8 cellular contexts compared by ENCODE assay signal in genomic region chr3:190862209-190863118, GRCh38. TPM values are rescaled to one million over a fixed set of nuclear protein-coding genes. Genes with fewer than 3 reads are reported as not detected.
DNase-seq lines count a peak whose midpoint lies in the region; ATAC-seq and TF ChIP-seq lines count a peak whose summit lies in the region.
"Had no signal": no experiment of that assay in that cellular context is flagged by ENCODE, and none has a peak within 500 bp of the region (broad histone marks: within the 10 kb centered on the region; RNA-seq: fewer than 3 reads in every experiment).

Gene GMNC, minus strand, starts transcription at chr3:190862694. Its CDS starts 79 bp downstream, at chr3:190862615.

- H3K27ac ChIP-seq in esophagus squamous epithelium, result peak within 1 kb of the TSS; percentile 30 to 80 (median 76)
- H3K27ac ChIP-seq: neutrophil had no signal

- H3K9me3 ChIP-seq in esophagus squamous epithelium (no peaks in the 10 kb centered on the region), mucosa of descending colon (no peaks in the 10 kb centered on the region)
- H3K9me3 ChIP-seq: neutrophil had no signal

- peak; percentile 70 for DNase-seq in H4 (ENCODE audit: low spot score)
- DNase-seq in LNCaP clone FGC (ENCODE audit: low read depth), result peak; percentile 75
- peak in 2 of 3 experiments; percentile 2 to 11 for DNase-seq in activated CD8-positive, alpha-beta memory T cell treated with anti-CD3 and anti-CD28 coated beads for 48 hours (ENCODE audit: low read depth in 2 of 3, low spot score in 2 of 3)
- DNase-seq in esophagus squamous epithelium (lab: John Stamatoyannopoulos, UW), result no peak
- DNase-seq in mucosa of descending colon, result peak; percentile 75 to 84 (median 78)
- peak; percentile 28 for DNase-seq in stimulated activated naive CD8-positive, alpha-beta T cell treated with anti-CD3 and anti-CD28 coated beads, Interleukin-15, Interleukin-2, amounts not matched to agents 100 U/mL and 50 U/mL, for 24 hours

- peak; percentile 99 for ATAC-seq in mucosa of descending colon
- peak; percentile 91 for ATAC-seq in stimulated activated naive CD8-positive, alpha-beta T cell treated with anti-CD3 and anti-CD28 coated beads, Interleukin-15, Interleukin-2, amounts not matched to agents 100 U/mL and 50 U/mL, for 24 hours

- peaks cover 0 to 13% (median 0%) of the 10 kb centered on the region in 3 donors for H3K4me1 ChIP-seq in esophagus squamous epithelium
- no peaks in the 10 kb centered on the region for H3K4me1 ChIP-seq in mucosa of descending colon (ENCODE audit: low read depth)

- H3K36me3 ChIP-seq in esophagus squamous epithelium, result no peaks in the 10 kb centered on the region
- no peaks in the 10 kb centered on the region for H3K36me3 ChIP-seq in mucosa of descending colon (ENCODE audit: low read depth)
- H3K36me3 ChIP-seq: neutrophil had no signal

- TF ChIP-seq CTCF in GM12875 (IDR thresholded peaks at IDR 0.05; ENCODE audit: borderline replicate concordance, insufficient read depth, low read depth, low read length) (no peak), LNCaP clone FGC (IDR thresholded peaks at IDR 0.05; ENCODE audit: control insufficient read depth, extremely low read depth, insufficient read depth) (no peak), esophagus squamous epithelium (IDR thresholded peaks at IDR 0.05) (no peak), mucosa of descending colon (IDR thresholded peaks at IDR 0.05) (no peak)

- intact Hi-C loops in esophagus squamous epithelium (cut with DNase I), result no loop called here
- intact Hi-C loops in mucosa of descending colon (cut with DNase I, micrococcal nuclease), result no loop called here

- peak in 1 of 4 donors; percentile 61 for TF ChIP-seq POLR2A in esophagus squamous epithelium (IDR thresholded peaks at IDR 0.05)

- 11 to 28% methylated on average over 8 to 19 of the region's 58 CpGs for WGBS in esophagus squamous epithelium, 2 donors

- H3K4me3 ChIP-seq in GM12875 (ENCODE audit: low read depth, low read length) (peak within 1 kb of the TSS; percentile 31), LNCaP clone FGC (ENCODE audit: low read depth, low read length) (peak within 1 kb of the TSS; percentile 55), esophagus squamous epithelium (peak within 1 kb of the TSS; percentile 45 to 73 (median 72)), mucosa of descending colon (peak within 1 kb of the TSS; percentile 9)

- H3K27me3 ChIP-seq in esophagus squamous epithelium, result peaks cover 0 to 22% (median 0%) of the 10 kb centered on the region in 4 donors

RNA-seq across cellular contexts. Expression of gene GMNC, which starts in this region (rescaled TPM):
- not detected in 2 replicates for total RNA-seq in H4 (2014; rRNA removed; shearing (Covaris generic))
- total RNA-seq in esophagus squamous epithelium (not detected), mucosa of descending colon (not detected)

Comparison
In these comparisons a context has a peak if more than half of its experiments do, and no peak if none do; other contexts are left out.
1. Peak in DNase-seq in H4; RNA of the gene not detected or under 1 TPM.
2. Peak in DNase-seq, ATAC-seq and H3K4me3 ChIP-seq in mucosa of descending colon; RNA of the gene not detected or under 1 TPM.
3. H3K4me3 ChIP-seq: peak in every context shown above with its lines; median percentile 72 in esophagus squamous epithelium; 55 in LNCaP clone FGC; 31 in GM12875; 9 in mucosa of descending colon.